In genomic region chrX:136196691-136197155, GRCh38 we compare ENCODE assay signal across 18 cellular contexts.
A peak's percentile ranks its signal among the peaks of the same experiment; 100 is the strongest.
DNase-seq lines count a peak whose midpoint lies in the region; ATAC-seq, FAIRE-seq and TF ChIP-seq lines count a peak whose summit lies in the region.
"Had no signal": no experiment of that assay in that cellular context is flagged by ENCODE, and none has a peak within 500 bp of the region (broad histone marks: within the 10 kb centered on the region; RNA-seq: fewer than 3 reads in every experiment).

No MANE protein-coding gene starts in this region.

- H3K27me3 ChIP-seq in muscle layer of colon (ENCODE audit: control insufficient read depth in 1 of 2, insufficient read depth in 2 of 2, low read length in 2 of 2), result no peaks in the 10 kb centered on the region
- peaks cover 0 to 3% of the 10 kb centered on the region in 2 donors for H3K27me3 ChIP-seq in stomach smooth muscle (ENCODE audit: control insufficient read depth in 1 of 2, insufficient read depth in 2 of 2, low read length in 2 of 2)
- H3K27me3 ChIP-seq: body of pancreas had no signal

- peak overlapping the region in 1 of 2 donors; percentile 39 for H3K4me3 ChIP-seq in muscle layer of colon (ENCODE audit: low read depth in 1 of 2, low read length in 2 of 2)
- H3K4me3 ChIP-seq in stomach smooth muscle (ENCODE audit: low read length in 2 of 2), result peak overlapping the region; percentile 48 to 63
- H3K4me3 ChIP-seq: body of pancreas had no signal

- DNase-seq in D721Med (ENCODE audit: insufficient read length, low spot score) (no peak), amniotic stem cell (lab: John Stamatoyannopoulos, UW) (peak; percentile 18), NOMO-1 treated with dmso at 0.1 percent for 144 hours (lab: John Stamatoyannopoulos, UW; ENCODE audit: unreplicated experiment) (no peak)
- DNase-seq: activated naive CD4-positive, alpha-beta T cell treated with anti-CD3 and anti-CD28 coated beads, Interleukin-2, amount 10 ng/mL, durations not matched to agents 7 days and 5 days; activated T-cell treated with anti-CD3 and anti-CD28 coated beads, Interleukin-2, amount 50 U/mL, for 24 hours; body of pancreas; H7; MV-4-11; natural killer cell; NCI-H1930; NCI-H446; stimulated activated naive CD4-positive, alpha-beta T cell had no signal

- H3K36me3 ChIP-seq in muscle layer of colon (ENCODE audit: insufficient read depth, low read length), result no peaks in the 10 kb centered on the region
- no peaks in the 10 kb centered on the region for H3K36me3 ChIP-seq in stomach smooth muscle (ENCODE audit: control insufficient read depth in 2 of 2, insufficient read depth in 2 of 2, low read length in 2 of 2)
- H3K36me3 ChIP-seq: prostate gland had no signal

- peak; percentile 63 for FAIRE-seq in D721Med (lab: Jason Lieb, UNC)

- no peak for TF ChIP-seq CTCF in D721Med (IDR thresholded peaks at IDR 0.05; ENCODE audit: insufficient read depth, missing control alignments)

- peak overlapping the region; percentile 65 for H3K27ac ChIP-seq in muscle layer of colon (ENCODE audit: low read depth, low read length)
- peak overlapping the region; percentile 83 for H3K27ac ChIP-seq in stomach smooth muscle (ENCODE audit: low read length)
- H3K27ac ChIP-seq: body of pancreas had no signal

- H3K9me3 ChIP-seq in muscle layer of colon (ENCODE audit: low read length) (no peaks in the 10 kb centered on the region), stomach smooth muscle (ENCODE audit: control insufficient read depth in 2 of 2, low read length in 2 of 2) (no peaks in the 10 kb centered on the region)
- H3K9me3 ChIP-seq: body of pancreas, prostate gland had no signal

- H3K4me1 ChIP-seq in muscle layer of colon (ENCODE audit: insufficient read depth, low read length), result peaks cover 36% of the 10 kb centered on the region
- peaks cover 30% of the 10 kb centered on the region for H3K4me1 ChIP-seq in stomach smooth muscle (ENCODE audit: control insufficient read depth, insufficient read depth, low read length)
- H3K4me1 ChIP-seq: body of pancreas, prostate gland had no signal

- H3K9ac ChIP-seq in muscle layer of colon (ENCODE audit: low read length) (no peak overlapping the region), stomach smooth muscle (ENCODE audit: low read length in 2 of 2) (peak overlapping the region; percentile 58 to 81)

- ATAC-seq in HG02981 (IDR thresholded peaks at IDR 0.05; ENCODE audit: unreplicated experiment), result no peak
- no peak for ATAC-seq in HG02870 (IDR thresholded peaks at IDR 0.05; ENCODE audit: unreplicated experiment)
- ATAC-seq in HG03039 (IDR thresholded peaks at IDR 0.05; ENCODE audit: unreplicated experiment), result no peak
- ATAC-seq: body of pancreas, natural killer cell had no signal
